In genomic region chr5:161286066-161286655, GRCh38 we compare ENCODE assay signal across 15 cellular contexts.
DNase-seq lines count a peak whose midpoint lies in the region; ATAC-seq lines count a peak whose summit lies in the region.
"Had no signal": no experiment of that assay in that cellular context is flagged by ENCODE, and none has a peak within 500 bp of the region (broad histone marks: within the 10 kb centered on the region; RNA-seq: fewer than 3 reads in every experiment).

No MANE protein-coding gene starts in this region.

- no peaks in the 10 kb centered on the region for H3K79me2 ChIP-seq in GM23248 (ENCODE audit: insufficient read depth)
- H3K79me2 ChIP-seq: parathyroid adenoma had no signal

- peak overlapping the region; percentile 40 for H3K4me2 ChIP-seq in BLaER1
- no peak overlapping the region for H3K4me2 ChIP-seq in GM23248 (ENCODE audit: unreplicated experiment)

- H2AFZ ChIP-seq in GM23248: no peak overlapping the region
- H2AFZ ChIP-seq: parathyroid adenoma had no signal

- H4K20me1 ChIP-seq in BLaER1 (no peaks in the 10 kb centered on the region), GM23248 (ENCODE audit: insufficient read depth) (no peaks in the 10 kb centered on the region)

- no peaks in the 10 kb centered on the region for H3K27me3 ChIP-seq in BLaER1
- no peaks in the 10 kb centered on the region for H3K27me3 ChIP-seq in GM23248 (replicated peaks; ENCODE audit: insufficient read depth)
- H3K27me3 ChIP-seq: colonic mucosa had no signal

- H3K27ac ChIP-seq in BLaER1 (no peak overlapping the region), GM23248 (no peak overlapping the region)
- H3K27ac ChIP-seq: colonic mucosa, parathyroid adenoma, RWPE1 had no signal

- H3K36me3 ChIP-seq in BLaER1 (no peaks in the 10 kb centered on the region), GM23248 (ENCODE audit: low read depth) (no peaks in the 10 kb centered on the region)
- H3K36me3 ChIP-seq: colonic mucosa had no signal

- in situ Hi-C loops in GM23248 (cut with MboI): no loop called here

- no peak overlapping the region for H3K4me3 ChIP-seq in BLaER1
- H3K4me3 ChIP-seq in GM23248: no peak overlapping the region
- H3K4me3 ChIP-seq: colonic mucosa had no signal

- no peaks in the 10 kb centered on the region for H3F3A ChIP-seq in GM23248 (ENCODE audit: insufficient read depth)

- 29 to 35% methylated on average over 3 of the region's 3 CpGs for WGBS in GM23248 (ENCODE audit: low coverage in 1 of 2, low lambda C conversion rate in 2 of 2, missing lambda C conversion rate in 2 of 2), 2 experiments

- H3K9me2 ChIP-seq in GM23248 (ENCODE audit: insufficient read depth): no peaks in the 10 kb centered on the region

- peak; percentile 94 for ATAC-seq in GM18909 (IDR thresholded peaks at IDR 0.05; ENCODE audit: poor library complexity, unreplicated experiment)
- peak; percentile 98 for ATAC-seq in GM21737 (IDR thresholded peaks at IDR 0.05; ENCODE audit: unreplicated experiment)
- ATAC-seq in HG03175 (IDR thresholded peaks at IDR 0.05; ENCODE audit: unreplicated experiment): peak; percentile 93

- peaks cover 4% of the 10 kb centered on the region; the same call in 1 of the 2 replicates for H3K4me1 ChIP-seq in BLaER1
- no peaks in the 10 kb centered on the region for H3K4me1 ChIP-seq in GM23248 (ENCODE audit: insufficient read depth)
- H3K4me1 ChIP-seq: colonic mucosa, parathyroid adenoma had no signal

- DNase-seq in COR-L47 (lab: John Stamatoyannopoulos, UW): no peak
- no peak for DNase-seq in GM23248
- no peak for DNase-seq in HuH-7 (ENCODE audit: low spot score)
- DNase-seq in activated T-cell treated with anti-CD3 and anti-CD28 coated beads, Interleukin-2, amount 50 U/mL, for 48 hours: no peak
- DNase-seq: activated CD4-positive, alpha-beta T cell treated with anti-CD3 and anti-CD28 coated beads for 1 hour; activated naive CD4-positive, alpha-beta T cell treated with anti-CD3 and anti-CD28 coated beads for 36 hours; colonic mucosa; foreskin melanocyte; NCI-H2029 had no signal

- H3K9ac ChIP-seq in BLaER1 (no peak overlapping the region), GM23248 (no peak overlapping the region)
- H3K9ac ChIP-seq: parathyroid adenoma had no signal

- H3K9me3 ChIP-seq in BLaER1: no peaks in the 10 kb centered on the region
- no peaks in the 10 kb centered on the region for H3K9me3 ChIP-seq in GM23248 (ENCODE audit: low read depth)
- H3K9me3 ChIP-seq: colonic mucosa had no signal
